8 cellular contexts compared by ENCODE assay signal in the genomic region with DNA sequence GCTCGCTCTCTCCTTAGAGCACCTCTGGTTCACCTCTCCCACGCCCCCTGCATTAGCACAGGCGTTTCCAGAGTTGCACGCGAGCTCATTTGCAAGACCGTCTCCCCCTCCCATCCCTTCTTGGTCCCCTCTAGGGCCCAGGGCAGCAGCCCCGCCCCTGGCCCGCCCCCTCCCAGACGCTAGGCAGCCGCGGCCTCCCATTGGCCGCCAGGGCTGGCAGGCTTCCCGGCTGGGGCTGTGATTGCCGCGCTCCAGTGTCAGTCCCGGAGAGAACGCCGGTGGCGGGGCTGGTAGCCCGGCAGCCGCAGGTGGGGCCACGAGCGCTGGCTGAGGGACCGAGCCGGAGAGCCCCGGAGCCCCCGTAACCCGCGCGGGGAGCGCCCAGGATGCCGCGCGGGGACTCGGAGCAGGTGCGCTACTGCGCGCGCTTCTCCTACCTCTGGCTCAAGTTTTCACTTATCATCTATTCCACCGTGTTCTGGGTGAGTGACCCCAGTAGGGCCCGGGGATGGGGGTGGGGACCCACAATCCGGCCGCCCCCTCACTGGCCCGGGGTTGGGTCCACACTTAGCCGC. TPM values are rescaled to one million over a fixed set of nuclear protein-coding genes. Genes with fewer than 3 reads are reported as not detected.
A peak's percentile ranks its signal among the peaks of the same experiment; 100 is the strongest.
DNase-seq lines count a peak whose midpoint lies in the region; TF ChIP-seq lines count a peak whose summit lies in the region.

TSPAN15 (plus strand) TSS at position 257 of the 575 bp plus-strand sequence; CDS start at position 387, 130 bp downstream.

- CTCF ChIA-PET in HEK293T (lab: Yijun Ruan, JAX) = interaction anchor here (0.8 to 2.7 kb wide), 5 partner anchors 19 to 56 kb away, joined by 3 to 11 read pairs (median 5); no protein-coding TSS in a partner anchor

- no peaks in the 10 kb centered on the region for H3K9me3 ChIP-seq in DOHH2 (ENCODE audit: control insufficient read depth, insufficient read depth, low read length)

- H3K4me2 ChIP-seq in DOHH2 (ENCODE audit: low read length) = peak within 1 kb of the TSS; percentile 75

- no peaks in the 10 kb centered on the region for H3K9me2 ChIP-seq in DOHH2 (replicated peaks; ENCODE audit: control insufficient read depth, low read length)

- no peaks in the 10 kb centered on the region for H3F3A ChIP-seq in DOHH2 (ENCODE audit: control insufficient read depth, insufficient read depth)

- peak within 1 kb of the TSS; percentile 66 for H3K4me3 ChIP-seq in DOHH2 (ENCODE audit: low read length)

- H3K79me2 ChIP-seq in DOHH2 (ENCODE audit: control insufficient read depth, low read length) = no peaks in the 10 kb centered on the region

- DNase-seq in HEK293T (ENCODE audit: extremely low spot score) = peak; percentile 94
- peak; percentile 89 for DNase-seq in NCI-H1436 (lab: John Stamatoyannopoulos, UW)
- DNase-seq in T-helper 22 cell (ENCODE audit: low read depth) = peak; percentile 73
- peak; percentile 33 to 96 (median 90) for DNase-seq in anterior cingulate cortex (lab: John Stamatoyannopoulos, UW)
- DNase-seq in hepatic stellate cell (ENCODE audit: low spot score) = peak; percentile 82
- DNase-seq in pulmonary artery endothelial cell (ENCODE audit: low read depth, low spot score) = no peak
- DNase-seq in ureter (ENCODE audit: low spot score) = peak; percentile 91

- H3K27ac ChIP-seq in DOHH2 (ENCODE audit: low read depth, low read length) = no peak within 1 kb of the TSS

- peaks cover 11% of the 10 kb centered on the region; the same call in 1 of the 2 replicates for H3K27me3 ChIP-seq in DOHH2 (ENCODE audit: control insufficient read depth, low read length)

- no peak for TF ChIP-seq CTCF in DOHH2 (IDR thresholded peaks at IDR 0.05; ENCODE audit: low read depth, low read length, poor library complexity, severe bottlenecking)

- H4K20me1 ChIP-seq in DOHH2 (ENCODE audit: control insufficient read depth, insufficient read depth, low read depth, low read length) = no peaks in the 10 kb centered on the region

- peaks cover 10% of the 10 kb centered on the region for H3K4me1 ChIP-seq in DOHH2 (ENCODE audit: control insufficient read depth, low read length)

- POLR2A ChIA-PET in HEK293T (lab: Yijun Ruan, JAX) = interaction anchor here (0.8 to 1.4 kb wide), 6 partner anchors 9 to 51 kb away, joined by 3 to 5 read pairs (median 4); no protein-coding TSS in a partner anchor

- H3K36me3 ChIP-seq in DOHH2 (ENCODE audit: control insufficient read depth, low read length) = no peaks in the 10 kb centered on the region

TF ChIP-seq in HEK293T, 16 proteins besides CTCF, POLR2A, EP300 and RAD21:
- TF ChIP-seq FOXA1 (IDR thresholded peaks at IDR 0.05) = no peak
- TF ChIP-seq L3MBTL2 (conservative IDR thresholded peaks at IDR 0.05) = no peak
- TF ChIP-seq PKNOX1 (IDR thresholded peaks at IDR 0.05) = peak; percentile 99
- no peak for TF ChIP-seq FOXM1 (IDR thresholded peaks at IDR 0.05; ENCODE audit: borderline replicate concordance)
TF ChIP-seq in HEK293T: peak in this region for 1.

RNA-seq across cellular contexts. Expression of gene TSPAN15, which starts in this region (rescaled TPM):
- 21.0 and 129 TPM in 2 replicates for total RNA-seq in pulmonary artery endothelial cell
- 156 TPM for total RNA-seq in ureter
